In genomic region chr14:41761204-41761603, GRCh38 we compare ENCODE assay signal across 6 cellular contexts.
"Had no signal": no experiment of that assay in that cellular context is flagged by ENCODE, and none has a peak within 500 bp of the region (broad histone marks: within the 10 kb centered on the region; RNA-seq: fewer than 3 reads in every experiment).

No MANE protein-coding gene starts in this region.

- H3K27ac ChIP-seq: HL-60 had no signal

- FAIRE-seq: HTR-8/SVneo, K562 had no signal

- DNase-seq: IMR-90, KBM-7, KG1 had no signal

- H3K4me3 ChIP-seq: K562 had no signal

- ATAC-seq: K562 had no signal
